Comparison of ENCODE assay signal across 27 cellular contexts in genomic region chr2:119417898-119418297, GRCh38. TPM values are rescaled to one million over a fixed set of nuclear protein-coding genes. Genes with fewer than 3 reads are reported as not detected.
DNase-seq lines count a peak whose midpoint lies in the region; ATAC-seq, FAIRE-seq and TF ChIP-seq lines count a peak whose summit lies in the region.
"Had no signal": no experiment of that assay in that cellular context is flagged by ENCODE, and none has a peak within 500 bp of the region (broad histone marks: within the 10 kb centered on the region; RNA-seq: fewer than 3 reads in every experiment).

No MANE protein-coding gene starts in this region.

- H3K36me3 ChIP-seq in kidney (ENCODE audit: control insufficient read depth in 1 of 2, insufficient read depth in 2 of 2, low read length in 2 of 2) (no peaks in the 10 kb centered on the region), mucosa of descending colon (ENCODE audit: low read depth) (no peaks in the 10 kb centered on the region)
- H3K36me3 ChIP-seq: BE2C, BLaER1 had no signal

- H3K4me1 ChIP-seq in kidney (ENCODE audit: control insufficient read depth in 1 of 2, insufficient read depth in 1 of 2, low read depth in 1 of 2, low read length in 2 of 2) (peaks cover 2 to 8% of the 10 kb centered on the region in 2 donors), mucosa of descending colon (ENCODE audit: low read depth) (peaks cover 9% of the 10 kb centered on the region)
- H3K4me1 ChIP-seq: BE2C had no signal

- no peak for FAIRE-seq in kidney (lab: Jason Lieb, UNC)
- FAIRE-seq: A204.1, GM12878, GM12892, GM18507 had no signal

- H3K27ac ChIP-seq in kidney (ENCODE audit: low read depth in 2 of 2, low read length in 2 of 2) = peak overlapping the region; percentile 41 to 61
- H3K27ac ChIP-seq: BLaER1 had no signal

- no peak overlapping the region for H3K9ac ChIP-seq in kidney (ENCODE audit: low read length in 2 of 2)
- H3K9ac ChIP-seq: BLaER1 had no signal

- H3K4me3 ChIP-seq in kidney (ENCODE audit: low read length in 2 of 2) = no peak overlapping the region
- H3K4me3 ChIP-seq in mucosa of descending colon = no peak overlapping the region
- H3K4me3 ChIP-seq: BLaER1, GM12878 had no signal

- ATAC-seq in mucosa of descending colon (peak; percentile 51), HG03175 (IDR thresholded peaks at IDR 0.05; ENCODE audit: unreplicated experiment) (no peak), HG03460 (IDR thresholded peaks at IDR 0.05; ENCODE audit: unreplicated experiment) (no peak)
- ATAC-seq: GM12878 had no signal

- DNase-seq in kidney (no peak), mucosa of descending colon (no peak), amniotic stem cell (lab: John Stamatoyannopoulos, UW) (no peak)
- DNase-seq: 8988T; ACHN; BE2C; C1 segment of cervical spinal cord; CD4-positive, alpha-beta memory T cell; CD4-positive, CD25-positive, alpha-beta regulatory T cell; CD8-positive, alpha-beta memory T cell; COR-L47; DMS 273 treated with DMSO at 0.1 percent for 48 hours; DMS153; DMS53; DMS79; DND-41; EL; GDM1 had no signal

- intact Hi-C loops in kidney (cut with DNase I) (no loop called here), mucosa of descending colon (cut with DNase I, micrococcal nuclease) (no loop called here)

- H3K9me3 ChIP-seq in kidney (ENCODE audit: control insufficient read depth in 1 of 2, low read length in 2 of 2) = no peaks in the 10 kb centered on the region
- H3K9me3 ChIP-seq in mucosa of descending colon = peaks cover 5% of the 10 kb centered on the region
- H3K9me3 ChIP-seq: BE2C had no signal

- no peak for TF ChIP-seq CTCF in kidney (IDR thresholded peaks at IDR 0.05; ENCODE audit: borderline replicate concordance, extremely low read depth, insufficient read depth)
- TF ChIP-seq CTCF in mucosa of descending colon (IDR thresholded peaks at IDR 0.05) = no peak

RNA-seq across cellular contexts. Expression of gene TMEM37, which starts 13.8 kb away (rescaled TPM):
- 59.4 TPM for total RNA-seq in kidney
- 221 TPM for polyA plus RNA-seq in kidney (ENCODE audit: insufficient read depth, low read depth, low replicate concordance)
- 100 to 1,000 TPM in 2 of 3 donors, 10 to 100 TPM in 1; 54.0 to 173 (median 100) TPM for total RNA-seq in mucosa of descending colon
- total RNA-seq: CD4-positive, CD25-positive, alpha-beta regulatory T cell; CD8-positive, alpha-beta memory T cell; Daoy had no signal
- polyA plus RNA-seq: CD14-positive monocyte; CD4-positive, alpha-beta memory T cell; CD8-positive, alpha-beta memory T cell had no signal

RNA-seq across cellular contexts. Expression of gene DBI, which starts 51.1 kb away (rescaled TPM):
- total RNA-seq in kidney (135 TPM), mucosa of descending colon (100 to 1,000 TPM; 109 to 235 (median 221) TPM)
- polyA plus RNA-seq in kidney (ENCODE audit: insufficient read depth, low read depth, low replicate concordance) = 1,066 TPM

RNA-seq across cellular contexts. Expression of gene C2orf76, which starts 51.3 kb away (rescaled TPM):
- total RNA-seq in kidney (12.4 TPM), mucosa of descending colon (10 to 100 TPM in 1 of 3 donors, 1 to 10 TPM in 2; 5.4 to 11.2 (median 5.5) TPM)
- 31.3 TPM for polyA plus RNA-seq in kidney (ENCODE audit: insufficient read depth, low read depth, low replicate concordance)
